In genomic region chr7:158127241-158127640, GRCh38 we compare ENCODE assay signal across 27 cellular contexts.
"Had no signal": no experiment of that assay in that cellular context is flagged by ENCODE, and none has a peak within 500 bp of the region (broad histone marks: within the 10 kb centered on the region; RNA-seq: fewer than 3 reads in every experiment).

No MANE protein-coding gene starts in this region.

- H2AFZ ChIP-seq: neural progenitor cell had no signal

- H3K4me3 Mint-ChIP-seq: activated CD4-positive, alpha-beta memory T cell treated with anti-CD3 and anti-CD28 coated beads, Interleukin-2, amount 10 ng/mL, durations not matched to agents 7 days and 5 days; activated CD4-positive, alpha-beta T cell treated with anti-CD3 and anti-CD28 coated beads, Interleukin-2, amount 10 ng/mL, durations not matched to agents 7 days and 5 days; activated naive CD4-positive, alpha-beta T cell treated with anti-CD3 and anti-CD28 coated beads for 36 hours; endodermal cell; immature natural killer cell; natural killer cell; neural progenitor cell; stimulated activated effector memory CD8-positive, alpha-beta T cell treated with anti-CD3 and anti-CD28 coated beads, Interleukin-12 subunit alpha, Interleukin-12 subunit beta, amount 100 ng/mL, for 72 hours; WTC11 had no signal

- H3K27me3 ChIP-seq: neural progenitor cell, stomach, tibial artery had no signal

- H3K9me3 ChIP-seq: lower lobe of right lung had no signal

- H3K36me3 Mint-ChIP-seq: immature natural killer cell; natural killer cell; stimulated activated effector memory CD8-positive, alpha-beta T cell treated with anti-CD3 and anti-CD28 coated beads, Interleukin-12 subunit alpha, Interleukin-12 subunit beta, amount 100 ng/mL, for 72 hours had no signal

- H3K4me2 ChIP-seq: neural progenitor cell had no signal

- DNase-seq: activated CD4-positive, alpha-beta memory T cell treated with anti-CD3 and anti-CD28 coated beads, Interleukin-2, amount 10 ng/mL, durations not matched to agents 7 days and 5 days; activated CD4-positive, alpha-beta T cell treated with anti-CD3 and anti-CD28 coated beads for 1 hour; activated CD4-positive, alpha-beta T cell treated with anti-CD3 and anti-CD28 coated beads, Interleukin-2, amount 10 ng/mL, durations not matched to agents 7 days and 5 days; activated naive CD4-positive, alpha-beta T cell treated with anti-CD3 and anti-CD28 coated beads for 36 hours; activated T-cell treated with anti-CD3 and anti-CD28 coated beads, Interleukin-2, amount 50 U/mL, for 48 hours; amygdala; central memory CD4-positive, alpha-beta T cell; endodermal cell; foreskin fibroblast; head of caudate nucleus; hippocampal formation; immature natural killer cell; lower lobe of right lung; mesenchymal stem cell; natural killer cell; right cardiac atrium; stimulated activated CD4-positive, alpha-beta T cell treated with anti-CD3 and anti-CD28 coated beads, Interleukin-12 subunit alpha, Interleukin-12 subunit beta, amount 100 ng/mL, for 4 hours; stimulated activated CD4-positive, alpha-beta T cell treated with anti-CD3 and anti-CD28 coated beads, Interleukin-4, amount 100 ng/mL, for 24 hours; stomach; T-helper 2 cell had no signal

- H3K27ac Mint-ChIP-seq: activated CD4-positive, alpha-beta memory T cell treated with anti-CD3 and anti-CD28 coated beads, Interleukin-2, amount 10 ng/mL, durations not matched to agents 7 days and 5 days; activated CD4-positive, alpha-beta T cell treated with anti-CD3 and anti-CD28 coated beads, Interleukin-2, amount 10 ng/mL, durations not matched to agents 7 days and 5 days; activated naive CD4-positive, alpha-beta T cell treated with anti-CD3 and anti-CD28 coated beads for 36 hours; activated T-helper 2 cell treated with anti-CD3 and anti-CD28 coated beads, Interferon-gamma antibody, Interleukin-2, Interleukin-4, amounts not matched to agents 10 μg/mL and 5 μg/mL and 100 μg/mL, durations not matched to agents 14 hours and 24 hours and 36 hours; endodermal cell; immature natural killer cell; natural killer cell; neural progenitor cell; stimulated activated effector memory CD8-positive, alpha-beta T cell treated with anti-CD3 and anti-CD28 coated beads, Interleukin-12 subunit alpha, Interleukin-12 subunit beta, amount 100 ng/mL, for 72 hours; WTC11 had no signal

- ATAC-seq: esophagus mucosa; lower lobe of right lung; natural killer cell; right cardiac atrium; SK-N-SH treated with all-trans-retinoic acid at 6 μM for 48 hours; stimulated activated effector memory CD8-positive, alpha-beta T cell treated with anti-CD3 and anti-CD28 coated beads, Interleukin-12 subunit alpha, Interleukin-12 subunit beta, amount 100 ng/mL, for 72 hours; WTC11 had no signal

- H3K4me1 Mint-ChIP-seq: activated CD4-positive, alpha-beta memory T cell treated with anti-CD3 and anti-CD28 coated beads, Interleukin-2, amount 10 ng/mL, durations not matched to agents 7 days and 5 days; activated CD4-positive, alpha-beta T cell treated with anti-CD3 and anti-CD28 coated beads, Interleukin-2, amount 10 ng/mL, durations not matched to agents 7 days and 5 days; endodermal cell; immature natural killer cell; natural killer cell; neural progenitor cell; stimulated activated effector memory CD8-positive, alpha-beta T cell treated with anti-CD3 and anti-CD28 coated beads, Interleukin-12 subunit alpha, Interleukin-12 subunit beta, amount 100 ng/mL, for 72 hours; WTC11 had no signal

- H3K4me3 ChIP-seq: lower lobe of right lung, neural progenitor cell, tibial artery had no signal

- H3K9me3 Mint-ChIP-seq: activated naive CD4-positive, alpha-beta T cell treated with anti-CD3 and anti-CD28 coated beads for 36 hours had no signal

- H3K27ac ChIP-seq: lower lobe of right lung, neural progenitor cell, stomach, tibial artery had no signal

- H3K9ac ChIP-seq: neural progenitor cell had no signal

- H3K4me1 ChIP-seq: lower lobe of right lung, neural progenitor cell, stomach, tibial artery had no signal

- H3K27me3 Mint-ChIP-seq: activated CD4-positive, alpha-beta memory T cell treated with anti-CD3 and anti-CD28 coated beads, Interleukin-2, amount 10 ng/mL, durations not matched to agents 7 days and 5 days; activated CD4-positive, alpha-beta T cell treated with anti-CD3 and anti-CD28 coated beads, Interleukin-2, amount 10 ng/mL, durations not matched to agents 7 days and 5 days had no signal

- H3K36me3 ChIP-seq: lower lobe of right lung, neural progenitor cell, tibial artery had no signal
